Comparison of ENCODE assay signal across 8 cellular contexts in the genomic region with DNA sequence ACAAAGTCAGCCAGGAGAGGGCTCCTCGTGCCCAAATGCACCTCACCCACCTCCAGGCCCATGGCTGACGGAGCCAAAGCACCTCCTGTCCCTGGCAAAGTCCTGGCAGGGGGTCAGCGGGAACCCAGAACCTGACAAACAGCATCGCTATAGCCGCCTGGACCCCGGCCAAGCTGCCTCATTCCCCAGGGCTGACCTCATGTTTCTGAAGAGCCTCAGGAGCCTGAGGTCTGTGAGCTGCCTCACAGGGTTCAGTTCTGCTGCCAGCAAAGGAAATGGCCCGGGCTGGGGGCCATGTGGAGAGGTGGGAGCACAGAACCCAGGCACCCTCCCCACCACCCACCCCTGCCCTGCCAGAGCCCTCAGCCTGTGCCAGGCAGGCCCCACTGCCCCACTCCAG. TPM values are rescaled to one million over a fixed set of nuclear protein-coding genes. Genes with fewer than 3 reads are reported as not detected.
DNase-seq lines count a peak whose midpoint lies in the region; ATAC-seq and TF ChIP-seq lines count a peak whose summit lies in the region.

No MANE protein-coding gene starts in this region.

- no peak for TF ChIP-seq EP300 in upper lobe of left lung (IDR thresholded peaks at IDR 0.05)

- peak overlapping the region; percentile 48 to 75 (median 66) for H3K27ac ChIP-seq in upper lobe of left lung

- peak; percentile 3 to 83 for ATAC-seq in upper lobe of left lung (ENCODE audit: low FRiP score in 2 of 2)

- WGBS in upper lobe of left lung, 2 donors = 57% methylated on average over 5 of the region's 7 CpGs; no CpG with 5 or more reads in 1 of the 2 donors

- peak; percentile 24 to 67 for DNase-seq in NCI-H2081 (lab: John Stamatoyannopoulos, UW)
- DNase-seq in NCI-H2081 treated with DMSO at 0.1 percent for 48 hours (lab: John Stamatoyannopoulos, UW) = no peak
- DNase-seq in amniotic epithelial cell (ENCODE audit: low read depth) = peak; percentile 74
- DNase-seq in iPS-NIHi11 (ENCODE audit: low spot score) = peak; percentile 63
- peak; percentile 77 to 91 for DNase-seq in upper lobe of left lung
- DNase-seq in NCI-H1694 (lab: John Stamatoyannopoulos, UW) = no peak
- no peak for DNase-seq in stimulated activated CD4-positive, alpha-beta T cell treated with anti-CD3 and anti-CD28 coated beads, Interleukin-4, amount 100 ng/mL, for 4 hours
- DNase-seq in stimulated activated CD4-positive, alpha-beta T cell treated with anti-CD3 and anti-CD28 coated beads, Interleukin-12 subunit alpha, Interleukin-12 subunit beta, amount 100 ng/mL, for 4 hours = no peak

- no peaks in the 10 kb centered on the region for H3K27me3 ChIP-seq in upper lobe of left lung

- no peaks in the 10 kb centered on the region for H3K36me3 ChIP-seq in upper lobe of left lung

- TF ChIP-seq POLR2A in upper lobe of left lung (IDR thresholded peaks at IDR 0.05) = no peak

- H3K9me3 ChIP-seq in upper lobe of left lung = no peaks in the 10 kb centered on the region

- no peak overlapping the region for H3K4me3 ChIP-seq in upper lobe of left lung

- H3K4me1 ChIP-seq in upper lobe of left lung = peaks cover 6 to 27% (median 17%) of the 10 kb centered on the region in 4 donors

- TF ChIP-seq CTCF in upper lobe of left lung (IDR thresholded peaks at IDR 0.05) = peak in 1 of 6 experiments; percentile 17

RNA-seq across cellular contexts. Expression of a gene that starts 4.2 kb away (rescaled TPM):
- total RNA-seq in upper lobe of left lung = 1 to 10 TPM in 3 of 6 donors, under 1 TPM in 1, not detected in 2; 0.69 to 3.0 (median 1.9) TPM

RNA-seq across cellular contexts. Expression of a gene that starts 55.3 kb away (rescaled TPM):
- 100 to 1,000 TPM in 4 of 6 donors, 10 to 100 TPM in 2; 90.2 to 138 (median 107) TPM for total RNA-seq in upper lobe of left lung

Comparison
In these comparisons a context has a peak if more than half of its experiments do, and no peak if none do; other contexts are left out.
1. DNase-seq: peak in NCI-H2081 (2 of 2), amniotic epithelial cell (single experiment), iPS-NIHi11 (single experiment) and upper lobe of left lung (2 of 2); none in NCI-H2081 treated with DMSO at 0.1 percent for 48 hours (single experiment), NCI-H1694 (single experiment), stimulated activated CD4-positive, alpha-beta T cell treated with anti-CD3 and anti-CD28 coated beads, Interleukin-4, amount 100 ng/mL, for 4 hours (0 of 2) and stimulated activated CD4-positive, alpha-beta T cell treated with anti-CD3 and anti-CD28 coated beads, Interleukin-12 subunit alpha, Interleukin-12 subunit beta, amount 100 ng/mL, for 4 hours (single experiment).